8 cellular contexts compared by ENCODE assay signal in genomic region chr16:87635541-87636049, GRCh38. TPM values are rescaled to one million over a fixed set of nuclear protein-coding genes. Genes with fewer than 3 reads are reported as not detected.
DNase-seq lines count a peak whose midpoint lies in the region; ATAC-seq, FAIRE-seq and TF ChIP-seq lines count a peak whose summit lies in the region.

No MANE protein-coding gene starts in this region.

- peaks cover 2% of the 10 kb centered on the region for H3K27me3 ChIP-seq in bronchial epithelial cell (ENCODE audit: control insufficient read depth, insufficient read depth, low read length)

- peak; percentile 81 for TF ChIP-seq CTCF in bronchial epithelial cell (IDR thresholded peaks at IDR 0.05; ENCODE audit: insufficient read depth, low read length, severe bottlenecking)
- TF ChIP-seq CTCF in omental fat pad (IDR thresholded peaks at IDR 0.05) = no peak

- FAIRE-seq in bronchial epithelial cell (lab: Jason Lieb, UNC) = no peak

- no peak overlapping the region for H3K4me3 ChIP-seq in bronchial epithelial cell (ENCODE audit: low read depth, low read length)

- peak; percentile 79 to 80 for ATAC-seq in activated CD4-positive, CD25-positive, alpha-beta regulatory T cell treated with anti-CD3 and anti-CD28 coated beads, Interleukin-2, amount 50 U/mL, for 24 hours
- peak; percentile 90 for ATAC-seq in left colon
- ATAC-seq in omental fat pad (ENCODE audit: low FRiP score) = no peak

- intact Hi-C loops in left colon (cut with DNase I, micrococcal nuclease) = loop anchor here (10.0 kb wide), 2 partner anchors 221 to 241 kb away; partner anchors contain the start of gene MAP1LC3B (in 1 of the 2)

- peak; percentile 70 for DNase-seq in SIG-M5 treated with dmso at 0.1 percent for 504 hours (lab: John Stamatoyannopoulos, UW; ENCODE audit: unreplicated experiment)
- no peak for DNase-seq in SIG-M5 (lab: John Stamatoyannopoulos, UW)
- DNase-seq in NCI-H2107 treated with DMSO at 0.1 percent for 48 hours (lab: John Stamatoyannopoulos, UW; ENCODE audit: unreplicated experiment) = peak; percentile 35
- DNase-seq in bronchial epithelial cell (ENCODE audit: low read depth) = peak; percentile 21
- peak; percentile 38 to 78 for DNase-seq in left colon
- peak; percentile 78 for DNase-seq in stimulated activated CD4-positive, alpha-beta T cell treated with anti-CD3 and anti-CD28 coated beads, Interleukin-4, amount 100 ng/mL, for 1 hour
- DNase-seq in omental fat pad (ENCODE audit: low spot score) = no peak

- H3K36me3 ChIP-seq in bronchial epithelial cell (ENCODE audit: control insufficient read depth, insufficient read depth, low read length) = no peaks in the 10 kb centered on the region

RNA-seq across cellular contexts. Expression of gene JPH3, which starts 33.3 kb away (rescaled TPM):
- total RNA-seq in bronchial epithelial cell (not detected in 2 replicates), left colon (under 1 TPM; 0.18 to 0.39 TPM), omental fat pad (under 1 TPM in 1 of 4 donors, not detected in 3; 0.32 TPM)

Comparison
In these comparisons a context has a peak if more than half of its experiments do, and no peak if none do; other contexts are left out.
1. DNase-seq: peak in SIG-M5 treated with dmso at 0.1 percent for 504 hours (single experiment), NCI-H2107 treated with DMSO at 0.1 percent for 48 hours (single experiment), bronchial epithelial cell (single experiment), left colon (2 of 2) and stimulated activated CD4-positive, alpha-beta T cell treated with anti-CD3 and anti-CD28 coated beads, Interleukin-4, amount 100 ng/mL, for 1 hour (single experiment); none in SIG-M5 (single experiment) and omental fat pad (single experiment).